In genomic region chr2:11904029-11904428, GRCh38 we compare ENCODE assay signal across 14 cellular contexts.
A peak's percentile ranks its signal among the peaks of the same experiment; 100 is the strongest.
DNase-seq lines count a peak whose midpoint lies in the region; ATAC-seq and TF ChIP-seq lines count a peak whose summit lies in the region.
"Had no signal": no experiment of that assay in that cellular context is flagged by ENCODE, and none has a peak within 500 bp of the region (broad histone marks: within the 10 kb centered on the region; RNA-seq: fewer than 3 reads in every experiment).

No MANE protein-coding gene starts in this region.

- H3K36me3 Mint-ChIP-seq in dendritic cell treated with granulocyte-macrophage colony-stimulating factor and Interleukin-4, amounts not matched to agents 40 ng/mL and 50 ng/mL, for 4 days (ENCODE audit: low read depth) = no peaks in the 10 kb centered on the region
- H3K36me3 Mint-ChIP-seq: activated naive CD4-positive, alpha-beta T cell treated with anti-CD3 and anti-CD28 coated beads, Interleukin-2, amount 50 U/mL, for 24 hours had no signal

- peaks cover 66% of the 10 kb centered on the region for H3K4me1 Mint-ChIP-seq in dendritic cell treated with granulocyte-macrophage colony-stimulating factor and Interleukin-4, amounts not matched to agents 40 ng/mL and 50 ng/mL, for 4 days (ENCODE audit: low read depth)
- H3K4me1 Mint-ChIP-seq: activated naive CD4-positive, alpha-beta T cell treated with anti-CD3 and anti-CD28 coated beads, Interleukin-2, amount 50 U/mL, for 24 hours had no signal

- TF ChIP-seq CTCF in GM12872 (IDR thresholded peaks at IDR 0.05; ENCODE audit: insufficient read depth, low read depth, low read length) = 0 out of 3 replicates have a peak, but pooled peaks have one; percentile 12

- peak overlapping the region; percentile 53 for H3K27ac Mint-ChIP-seq in dendritic cell treated with granulocyte-macrophage colony-stimulating factor and Interleukin-4, amounts not matched to agents 40 ng/mL and 50 ng/mL, for 4 days
- H3K27ac Mint-ChIP-seq: activated naive CD4-positive, alpha-beta T cell treated with anti-CD3 and anti-CD28 coated beads, Interleukin-2, amount 50 U/mL, for 24 hours had no signal

- H3K4me3 Mint-ChIP-seq in dendritic cell treated with granulocyte-macrophage colony-stimulating factor and Interleukin-4, amounts not matched to agents 40 ng/mL and 50 ng/mL, for 4 days = peak overlapping the region; percentile 6
- H3K4me3 Mint-ChIP-seq: activated naive CD4-positive, alpha-beta T cell treated with anti-CD3 and anti-CD28 coated beads, Interleukin-2, amount 50 U/mL, for 24 hours had no signal

- DNase-seq in Kasumi-1 (lab: John Stamatoyannopoulos, UW) (peak; percentile 81 to 87), cerebellar nuclear complex (lab: John Stamatoyannopoulos, UW) (no peak), SW480 (ENCODE audit: low spot score) (no peak), T-helper 9 cell (no peak)
- no peak for DNase-seq in activated T-cell treated with anti-CD3 and anti-CD28 coated beads, Interleukin-2, amount 50 U/mL, for 1 hour
- DNase-seq: BE2C, glutamatergic neuron, mammary epithelial cell, SHP77, trophoblast cell had no signal

- intact Hi-C loops in dendritic cell treated with granulocyte-macrophage colony-stimulating factor and Interleukin-4, amounts not matched to agents 40 ng/mL and 50 ng/mL, for 4 days (cut with micrococcal nuclease) = no loop called here

- ATAC-seq in GM21529 (IDR thresholded peaks at IDR 0.05; ENCODE audit: unreplicated experiment) = peak; percentile 69

- H3K9me3 Mint-ChIP-seq in dendritic cell treated with granulocyte-macrophage colony-stimulating factor and Interleukin-4, amounts not matched to agents 40 ng/mL and 50 ng/mL, for 4 days = peaks cover 8% of the 10 kb centered on the region
- H3K9me3 Mint-ChIP-seq: activated naive CD4-positive, alpha-beta T cell treated with anti-CD3 and anti-CD28 coated beads, Interleukin-2, amount 50 U/mL, for 24 hours had no signal

- H3K27me3 Mint-ChIP-seq in dendritic cell treated with granulocyte-macrophage colony-stimulating factor and Interleukin-4, amounts not matched to agents 40 ng/mL and 50 ng/mL, for 4 days = peaks cover 8% of the 10 kb centered on the region
- H3K27me3 Mint-ChIP-seq: activated naive CD4-positive, alpha-beta T cell treated with anti-CD3 and anti-CD28 coated beads, Interleukin-2, amount 50 U/mL, for 24 hours had no signal

Comparison
In these comparisons a context has a peak if more than half of its experiments do, and no peak if none do; other contexts are left out.
1. DNase-seq: peak in Kasumi-1 (2 of 2); none in cerebellar nuclear complex (0 of 2), activated T-cell treated with anti-CD3 and anti-CD28 coated beads, Interleukin-2, amount 50 U/mL, for 1 hour (single experiment), SW480 (single experiment) and T-helper 9 cell (single experiment).